Comparison of ENCODE assay signal across 23 cellular contexts in genomic region chr9:111118256-111118950, GRCh38.
DNase-seq lines count a peak whose midpoint lies in the region; ATAC-seq, FAIRE-seq and TF ChIP-seq lines count a peak whose summit lies in the region.
"Had no signal": no experiment of that assay in that cellular context is flagged by ENCODE, and none has a peak within 500 bp of the region (broad histone marks: within the 10 kb centered on the region; RNA-seq: fewer than 3 reads in every experiment).

No MANE protein-coding gene starts in this region.

- no peaks in the 10 kb centered on the region for H3K27me3 ChIP-seq in A673 (replicated peaks; ENCODE audit: insufficient read depth, low read depth, low read length, poor library complexity)
- H3K27me3 ChIP-seq: heart left ventricle had no signal

- peaks cover 3% of the 10 kb centered on the region for H3K9me3 Mint-ChIP-seq in activated CD8-positive, alpha-beta T cell treated with anti-CD3 and anti-CD28 coated beads, Interleukin-2, amount 10 ng/mL, durations not matched to agents 7 days and 5 days (ENCODE audit: insufficient read depth)

- DNase-seq in AG04449 (ENCODE audit: low read depth, low spot score): peak; percentile 16
- peak; percentile 6 for DNase-seq in H54 (ENCODE audit: insufficient read length, low spot score)
- peak; percentile 22 for DNase-seq in amniotic epithelial cell (ENCODE audit: low read depth)
- peak; percentile 55 for DNase-seq in iris pigment epithelial cell (ENCODE audit: low read depth)
- DNase-seq in A673 (ENCODE audit: low spot score): no peak
- DNase-seq in activated naive CD4-positive, alpha-beta T cell treated with anti-CD3 and anti-CD28 coated beads, Interleukin-2, amount 50 U/mL, for 16 hours: no peak
- no peak for DNase-seq in activated CD8-positive, alpha-beta T cell treated with anti-CD3 and anti-CD28 coated beads, Interleukin-2, amount 10 ng/mL, durations not matched to agents 7 days and 5 days
- DNase-seq: caudate nucleus; CD8-positive, alpha-beta memory T cell; DMS79 treated with DMSO at 0.1 percent for 48 hours; H9; heart left ventricle; NCI-H1048; NCI-H69; nephron progenitor cell; psoas muscle; stimulated activated CD4-positive, alpha-beta T cell treated with anti-CD3 and anti-CD28 coated beads, Interleukin-12 subunit alpha, Interleukin-12 subunit beta, amount 100 ng/mL, for 4 hours had no signal

- ATAC-seq in HG03439 (IDR thresholded peaks at IDR 0.05; ENCODE audit: unreplicated experiment): no peak
- no peak for ATAC-seq in activated CD8-positive, alpha-beta T cell treated with anti-CD3 and anti-CD28 coated beads, Interleukin-2, amount 10 ng/mL, durations not matched to agents 7 days and 5 days
- ATAC-seq: esophagus mucosa, heart left ventricle, psoas muscle had no signal

- TF ChIP-seq CTCF in AG04449 (IDR thresholded peaks at IDR 0.05; ENCODE audit: insufficient read depth, low read length, missing control alignments) (no peak), A673 (conservative IDR thresholded peaks at IDR 0.05; ENCODE audit: low read depth, low read length) (no peak)

- CTCF ChIA-PET in AG04449 (lab: Yijun Ruan, JAX) (interaction anchor here (0.8 to 1.2 kb wide), 2 partner anchors 11 to 179 kb away, joined by 3 read pairs; no protein-coding TSS in a partner anchor), A673 (lab: Charles Lee) (no interaction called here)
- CTCF ChIA-PET in activated CD8-positive, alpha-beta T cell treated with anti-CD3 and anti-CD28 coated beads, Interleukin-2, amount 10 ng/mL, durations not matched to agents 7 days and 5 days (lab: Charles Lee): no interaction called here

- no peak overlapping the region for H3K4me3 Mint-ChIP-seq in activated CD8-positive, alpha-beta T cell treated with anti-CD3 and anti-CD28 coated beads, Interleukin-2, amount 10 ng/mL, durations not matched to agents 7 days and 5 days
- H3K4me3 Mint-ChIP-seq: activated naive CD8-positive, alpha-beta T cell; CD8-positive, alpha-beta memory T cell; H9; nephron progenitor cell had no signal

- no peak for TF ChIP-seq POLR2A in H54 (IDR thresholded peaks at IDR 0.05; ENCODE audit: low read depth, low read length)

- peak; percentile 43 for FAIRE-seq in H54 (lab: Jason Lieb, UNC)
- FAIRE-seq: GM19239, islet of Langerhans had no signal

- no peaks in the 10 kb centered on the region for H3K36me3 ChIP-seq in A673 (ENCODE audit: insufficient read depth, low read length, poor library complexity, severe bottlenecking)
- H3K36me3 ChIP-seq: heart left ventricle, thoracic aorta had no signal

- H3K27ac ChIP-seq in A673 (ENCODE audit: low read depth, low read length, poor library complexity, severe bottlenecking): no peak overlapping the region
- H3K27ac ChIP-seq: heart left ventricle, psoas muscle, thoracic aorta had no signal

- no peaks in the 10 kb centered on the region for H3K36me3 Mint-ChIP-seq in activated CD8-positive, alpha-beta T cell treated with anti-CD3 and anti-CD28 coated beads, Interleukin-2, amount 10 ng/mL, durations not matched to agents 7 days and 5 days (ENCODE audit: low read depth)
- H3K36me3 Mint-ChIP-seq: activated naive CD8-positive, alpha-beta T cell; CD8-positive, alpha-beta memory T cell had no signal

- H3K4me3 ChIP-seq in AG04449 (ENCODE audit: low read depth, low read length) (no peak overlapping the region), A673 (ENCODE audit: low read depth, low read length, poor library complexity, severe bottlenecking) (no peak overlapping the region)
- H3K4me3 ChIP-seq: heart left ventricle, psoas muscle, thoracic aorta had no signal

- H3K27me3 Mint-ChIP-seq in activated CD8-positive, alpha-beta T cell treated with anti-CD3 and anti-CD28 coated beads, Interleukin-2, amount 10 ng/mL, durations not matched to agents 7 days and 5 days (ENCODE audit: low read depth): no peaks in the 10 kb centered on the region
- H3K27me3 Mint-ChIP-seq: activated naive CD8-positive, alpha-beta T cell; CD8-positive, alpha-beta memory T cell had no signal

- POLR2A ChIA-PET in AG04449 (lab: Yijun Ruan, JAX) (interaction anchor here (0.6 kb wide), 1 partner anchor 283 kb away, joined by 3 read pairs; no protein-coding TSS in a partner anchor), A673 (lab: Charles Lee; ENCODE audit: low non-redundant PET) (no interaction called here)
- POLR2A ChIA-PET in activated CD8-positive, alpha-beta T cell treated with anti-CD3 and anti-CD28 coated beads, Interleukin-2, amount 10 ng/mL, durations not matched to agents 7 days and 5 days (lab: Charles Lee): no interaction called here

- H3K4me1 ChIP-seq in A673 (ENCODE audit: insufficient read depth, low read length, poor library complexity, severe bottlenecking): no peaks in the 10 kb centered on the region
- H3K4me1 ChIP-seq: heart left ventricle, psoas muscle had no signal

- H3K9me3 ChIP-seq in A673 (ENCODE audit: low read depth, low read length, poor library complexity, severe bottlenecking): peaks cover 9% of the 10 kb centered on the region
- H3K9me3 ChIP-seq: psoas muscle, thoracic aorta had no signal

- BruUV-seq in A673 (replicated peaks; lab: Mats Ljungman, UMichigan): no TSS peak

- no peak overlapping the region for H3K27ac Mint-ChIP-seq in activated CD8-positive, alpha-beta T cell treated with anti-CD3 and anti-CD28 coated beads, Interleukin-2, amount 10 ng/mL, durations not matched to agents 7 days and 5 days
- H3K27ac Mint-ChIP-seq: activated naive CD8-positive, alpha-beta T cell; CD8-positive, alpha-beta memory T cell; H9; nephron progenitor cell had no signal

- H3K4me1 Mint-ChIP-seq in activated CD8-positive, alpha-beta T cell treated with anti-CD3 and anti-CD28 coated beads, Interleukin-2, amount 10 ng/mL, durations not matched to agents 7 days and 5 days (ENCODE audit: low read depth): no peaks in the 10 kb centered on the region
- H3K4me1 Mint-ChIP-seq: CD8-positive, alpha-beta memory T cell; H9; nephron progenitor cell had no signal

- intact Hi-C loops in A673 (cut with micrococcal nuclease; ENCODE audit: unreplicated experiment): no loop called here

Comparison
In these comparisons a context has a peak if more than half of its experiments do, and no peak if none do; other contexts are left out.
1. DNase-seq: peak in AG04449 (single experiment), H54 (single experiment), amniotic epithelial cell (single experiment) and iris pigment epithelial cell (single experiment); none in A673 (single experiment), activated naive CD4-positive, alpha-beta T cell treated with anti-CD3 and anti-CD28 coated beads, Interleukin-2, amount 50 U/mL, for 16 hours (single experiment) and activated CD8-positive, alpha-beta T cell treated with anti-CD3 and anti-CD28 coated beads, Interleukin-2, amount 10 ng/mL, durations not matched to agents 7 days and 5 days (single experiment).